In genomic region chr11:79461144-79461543, GRCh38 we compare ENCODE assay signal across 9 cellular contexts. TPM values are rescaled to one million over a fixed set of nuclear protein-coding genes. Genes with fewer than 3 reads are reported as not detected.
DNase-seq lines count a peak whose midpoint lies in the region; ATAC-seq and TF ChIP-seq lines count a peak whose summit lies in the region.
"Had no signal": no experiment of that assay in that cellular context is flagged by ENCODE, and none has a peak within 500 bp of the region (broad histone marks: within the 10 kb centered on the region; RNA-seq: fewer than 3 reads in every experiment).

No MANE protein-coding gene starts in this region.

- H3K4me1 ChIP-seq in lower lobe of right lung: no peaks in the 10 kb centered on the region

- intact Hi-C loops in lower lobe of right lung (cut with DNase I): no loop called here

- no peaks in the 10 kb centered on the region for H3K36me3 ChIP-seq in lower lobe of right lung

- DNase-seq in NCI-H1092 treated with DMSO at 0.1 percent for 48 hours (lab: John Stamatoyannopoulos, UW) (peak; percentile 8), NCI-H1092 (lab: John Stamatoyannopoulos, UW) (no peak), astrocyte of the hippocampus (ENCODE audit: low read depth, low spot score) (peak; percentile 81), lower lobe of right lung (no peak), NK-92 (lab: John Stamatoyannopoulos, UW; ENCODE audit: unreplicated experiment) (no peak), KG1 (lab: John Stamatoyannopoulos, UW) (no peak)

- H3K27me3 ChIP-seq in lower lobe of right lung (ENCODE audit: low read depth): peaks cover 7% of the 10 kb centered on the region

- H3K9me3 ChIP-seq in lower lobe of right lung: no peaks in the 10 kb centered on the region

- no peak overlapping the region for H3K27ac ChIP-seq in lower lobe of right lung

- ATAC-seq in HG03432 (IDR thresholded peaks at IDR 0.05; ENCODE audit: unreplicated experiment): peak; percentile 74
- peak; percentile 80 to 81 for ATAC-seq in lower lobe of right lung
- no peak for ATAC-seq in HG02610 (IDR thresholded peaks at IDR 0.05; ENCODE audit: unreplicated experiment)

- H3K4me3 ChIP-seq in lower lobe of right lung: no peak overlapping the region

- TF ChIP-seq CTCF in lower lobe of right lung (IDR thresholded peaks at IDR 0.05): peak; percentile 49

RNA-seq across cellular contexts. Expression of gene TENM4, which starts 20.3 kb away (rescaled TPM):
- 1.1 TPM for total RNA-seq in lower lobe of right lung
- total RNA-seq: T-helper 2 cell treated with Interferon-gamma antibody and Interleukin-4, amounts not matched to agents 100 ng/mL and 5 ng/mL, for 36 hours had no signal

Comparison
In these comparisons a context has a peak if more than half of its experiments do, and no peak if none do; other contexts are left out.
1. DNase-seq: peak in NCI-H1092 treated with DMSO at 0.1 percent for 48 hours (single experiment) and astrocyte of the hippocampus (single experiment); none in NCI-H1092 (single experiment), lower lobe of right lung (single experiment), NK-92 (single experiment) and KG1 (single experiment).